ENCODE assay signal across 1 cellular context in the genomic region with DNA sequence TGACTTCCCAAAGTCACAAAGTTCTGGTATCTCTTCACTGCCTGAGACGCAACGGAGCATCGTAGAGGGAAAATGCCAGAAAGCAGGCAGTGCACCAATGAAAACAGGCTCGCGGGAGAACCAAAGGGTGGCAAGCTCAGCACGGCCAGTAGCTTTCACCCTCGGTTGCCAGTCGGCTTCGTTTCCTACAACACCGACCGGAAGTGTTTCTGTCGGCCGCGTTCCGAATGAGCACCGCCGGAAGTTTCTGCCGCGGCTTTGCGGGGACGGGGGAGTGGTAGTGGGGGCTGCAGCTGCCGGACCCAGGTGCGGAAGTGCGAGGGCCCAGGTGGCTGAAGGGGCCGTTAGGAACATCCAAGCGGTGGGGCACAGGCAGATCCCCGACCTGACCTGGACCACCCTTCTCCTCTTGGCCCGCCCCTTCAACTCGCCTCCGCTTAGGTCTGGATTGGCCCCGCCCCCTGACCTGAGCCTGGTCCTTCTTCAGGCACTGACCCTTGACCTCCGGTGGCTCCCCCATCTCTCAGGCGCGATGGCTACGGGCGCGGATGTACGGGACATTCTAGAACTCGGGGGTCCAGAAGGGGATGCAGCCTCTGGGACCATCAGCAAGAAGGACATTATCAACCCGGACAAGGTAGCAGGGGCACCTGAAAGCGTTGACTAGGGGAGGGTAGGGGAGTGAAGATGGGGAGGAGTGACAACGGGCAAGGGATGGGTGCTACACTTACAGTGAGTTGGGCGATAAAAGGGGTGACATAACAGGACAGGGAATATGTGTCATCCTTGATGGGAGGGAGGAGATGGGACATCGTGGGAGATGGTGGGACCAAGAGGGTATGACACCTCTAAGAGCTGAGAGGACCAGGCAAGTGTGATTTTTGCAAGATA.
TF ChIP-seq lines count a peak whose summit lies in the region.

A gene with protein sequence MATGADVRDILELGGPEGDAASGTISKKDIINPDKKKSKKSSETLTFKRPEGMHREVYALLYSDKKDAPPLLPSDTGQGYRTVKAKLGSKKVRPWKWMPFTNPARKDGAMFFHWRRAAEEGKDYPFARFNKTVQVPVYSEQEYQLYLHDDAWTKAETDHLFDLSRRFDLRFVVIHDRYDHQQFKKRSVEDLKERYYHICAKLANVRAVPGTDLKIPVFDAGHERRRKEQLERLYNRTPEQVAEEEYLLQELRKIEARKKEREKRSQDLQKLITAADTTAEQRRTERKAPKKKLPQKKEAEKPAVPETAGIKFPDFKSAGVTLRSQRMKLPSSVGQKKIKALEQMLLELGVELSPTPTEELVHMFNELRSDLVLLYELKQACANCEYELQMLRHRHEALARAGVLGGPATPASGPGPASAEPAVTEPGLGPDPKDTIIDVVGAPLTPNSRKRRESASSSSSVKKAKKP (plus strand): TSS at position 250 of the 891 bp plus-strand sequence. CDS start 283 bp downstream, at position 533.

TF ChIP-seq in HepG2, 621 proteins besides CTCF, POLR2A, EP300 and RAD21 (continued from another document and continues in another):
- TF ChIP-seq, protein P1, sequence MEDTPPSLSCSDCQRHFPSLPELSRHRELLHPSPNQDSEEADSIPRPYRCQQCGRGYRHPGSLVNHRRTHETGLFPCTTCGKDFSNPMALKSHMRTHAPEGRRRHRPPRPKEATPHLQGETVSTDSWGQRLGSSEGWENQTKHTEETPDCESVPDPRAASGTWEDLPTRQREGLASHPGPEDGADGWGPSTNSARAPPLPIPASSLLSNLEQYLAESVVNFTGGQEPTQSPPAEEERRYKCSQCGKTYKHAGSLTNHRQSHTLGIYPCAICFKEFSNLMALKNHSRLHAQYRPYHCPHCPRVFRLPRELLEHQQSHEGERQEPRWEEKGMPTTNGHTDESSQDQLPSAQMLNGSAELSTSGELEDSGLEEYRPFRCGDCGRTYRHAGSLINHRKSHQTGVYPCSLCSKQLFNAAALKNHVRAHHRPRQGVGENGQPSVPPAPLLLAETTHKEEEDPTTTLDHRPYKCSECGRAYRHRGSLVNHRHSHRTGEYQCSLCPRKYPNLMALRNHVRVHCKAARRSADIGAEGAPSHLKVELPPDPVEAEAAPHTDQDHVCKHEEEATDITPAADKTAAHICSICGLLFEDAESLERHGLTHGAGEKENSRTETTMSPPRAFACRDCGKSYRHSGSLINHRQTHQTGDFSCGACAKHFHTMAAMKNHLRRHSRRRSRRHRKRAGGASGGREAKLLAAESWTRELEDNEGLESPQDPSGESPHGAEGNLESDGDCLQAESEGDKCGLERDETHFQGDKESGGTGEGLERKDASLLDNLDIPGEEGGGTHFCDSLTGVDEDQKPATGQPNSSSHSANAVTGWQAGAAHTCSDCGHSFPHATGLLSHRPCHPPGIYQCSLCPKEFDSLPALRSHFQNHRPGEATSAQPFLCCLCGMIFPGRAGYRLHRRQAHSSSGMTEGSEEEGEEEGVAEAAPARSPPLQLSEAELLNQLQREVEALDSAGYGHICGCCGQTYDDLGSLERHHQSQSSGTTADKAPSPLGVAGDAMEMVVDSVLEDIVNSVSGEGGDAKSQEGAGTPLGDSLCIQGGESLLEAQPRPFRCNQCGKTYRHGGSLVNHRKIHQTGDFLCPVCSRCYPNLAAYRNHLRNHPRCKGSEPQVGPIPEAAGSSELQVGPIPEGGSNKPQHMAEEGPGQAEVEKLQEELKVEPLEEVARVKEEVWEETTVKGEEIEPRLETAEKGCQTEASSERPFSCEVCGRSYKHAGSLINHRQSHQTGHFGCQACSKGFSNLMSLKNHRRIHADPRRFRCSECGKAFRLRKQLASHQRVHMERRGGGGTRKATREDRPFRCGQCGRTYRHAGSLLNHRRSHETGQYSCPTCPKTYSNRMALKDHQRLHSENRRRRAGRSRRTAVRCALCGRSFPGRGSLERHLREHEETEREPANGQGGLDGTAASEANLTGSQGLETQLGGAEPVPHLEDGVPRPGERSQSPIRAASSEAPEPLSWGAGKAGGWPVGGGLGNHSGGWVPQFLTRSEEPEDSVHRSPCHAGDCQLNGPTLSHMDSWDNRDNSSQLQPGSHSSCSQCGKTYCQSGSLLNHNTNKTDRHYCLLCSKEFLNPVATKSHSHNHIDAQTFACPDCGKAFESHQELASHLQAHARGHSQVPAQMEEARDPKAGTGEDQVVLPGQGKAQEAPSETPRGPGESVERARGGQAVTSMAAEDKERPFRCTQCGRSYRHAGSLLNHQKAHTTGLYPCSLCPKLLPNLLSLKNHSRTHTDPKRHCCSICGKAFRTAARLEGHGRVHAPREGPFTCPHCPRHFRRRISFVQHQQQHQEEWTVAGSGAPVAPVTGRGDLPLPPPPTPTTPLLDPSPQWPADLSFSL (CRISPR knock-in tag; IDR thresholded peaks at IDR 0.05), result 0 out of 2 replicates have a peak, but pooled peaks have one; percentile 46
- peak; percentile 86; the same call in 1 of the 2 replicates for TF ChIP-seq PRMT3 (CRISPR knock-in tag; IDR thresholded peaks at IDR 0.05; ENCODE audit: borderline replicate concordance, low read depth)
- TF ChIP-seq ZNF788 (CRISPR knock-in tag; IDR thresholded peaks at IDR 0.05; ENCODE audit: borderline replicate concordance), result peak; percentile 82; the same call in 1 of the 2 replicates
- no peak for TF ChIP-seq ATRX (CRISPR knock-in tag; IDR thresholded peaks at IDR 0.05; ENCODE audit: borderline replicate concordance)
- no peak for TF ChIP-seq PAF1 (CRISPR knock-in tag; IDR thresholded peaks at IDR 0.05)
- peak; percentile 90 for TF ChIP-seq ZKSCAN8 (CRISPR knock-in tag; IDR thresholded peaks at IDR 0.05; ENCODE audit: borderline replicate concordance)
- 0 out of 2 replicates have a peak, but pooled peaks have one; percentile 48 for TF ChIP-seq AHR (CRISPR knock-in tag; IDR thresholded peaks at IDR 0.05)
- TF ChIP-seq RFXANK (CRISPR knock-in tag; IDR thresholded peaks at IDR 0.05), result 0 out of 2 replicates have a peak, but pooled peaks have one; percentile 53
- TF ChIP-seq ZNF816 (CRISPR knock-in tag; IDR thresholded peaks at IDR 0.05; ENCODE audit: borderline replicate concordance), result no peak
- no peak for TF ChIP-seq ZNF253 (CRISPR knock-in tag; IDR thresholded peaks at IDR 0.05; ENCODE audit: borderline replicate concordance)
- TF ChIP-seq NFE2 (CRISPR knock-in tag; IDR thresholded peaks at IDR 0.05), result no peak
- TF ChIP-seq, protein P2, sequence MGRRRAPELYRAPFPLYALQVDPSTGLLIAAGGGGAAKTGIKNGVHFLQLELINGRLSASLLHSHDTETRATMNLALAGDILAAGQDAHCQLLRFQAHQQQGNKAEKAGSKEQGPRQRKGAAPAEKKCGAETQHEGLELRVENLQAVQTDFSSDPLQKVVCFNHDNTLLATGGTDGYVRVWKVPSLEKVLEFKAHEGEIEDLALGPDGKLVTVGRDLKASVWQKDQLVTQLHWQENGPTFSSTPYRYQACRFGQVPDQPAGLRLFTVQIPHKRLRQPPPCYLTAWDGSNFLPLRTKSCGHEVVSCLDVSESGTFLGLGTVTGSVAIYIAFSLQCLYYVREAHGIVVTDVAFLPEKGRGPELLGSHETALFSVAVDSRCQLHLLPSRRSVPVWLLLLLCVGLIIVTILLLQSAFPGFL (CRISPR knock-in tag; IDR thresholded peaks at IDR 0.05), result no peak
- TF ChIP-seq, protein P3, sequence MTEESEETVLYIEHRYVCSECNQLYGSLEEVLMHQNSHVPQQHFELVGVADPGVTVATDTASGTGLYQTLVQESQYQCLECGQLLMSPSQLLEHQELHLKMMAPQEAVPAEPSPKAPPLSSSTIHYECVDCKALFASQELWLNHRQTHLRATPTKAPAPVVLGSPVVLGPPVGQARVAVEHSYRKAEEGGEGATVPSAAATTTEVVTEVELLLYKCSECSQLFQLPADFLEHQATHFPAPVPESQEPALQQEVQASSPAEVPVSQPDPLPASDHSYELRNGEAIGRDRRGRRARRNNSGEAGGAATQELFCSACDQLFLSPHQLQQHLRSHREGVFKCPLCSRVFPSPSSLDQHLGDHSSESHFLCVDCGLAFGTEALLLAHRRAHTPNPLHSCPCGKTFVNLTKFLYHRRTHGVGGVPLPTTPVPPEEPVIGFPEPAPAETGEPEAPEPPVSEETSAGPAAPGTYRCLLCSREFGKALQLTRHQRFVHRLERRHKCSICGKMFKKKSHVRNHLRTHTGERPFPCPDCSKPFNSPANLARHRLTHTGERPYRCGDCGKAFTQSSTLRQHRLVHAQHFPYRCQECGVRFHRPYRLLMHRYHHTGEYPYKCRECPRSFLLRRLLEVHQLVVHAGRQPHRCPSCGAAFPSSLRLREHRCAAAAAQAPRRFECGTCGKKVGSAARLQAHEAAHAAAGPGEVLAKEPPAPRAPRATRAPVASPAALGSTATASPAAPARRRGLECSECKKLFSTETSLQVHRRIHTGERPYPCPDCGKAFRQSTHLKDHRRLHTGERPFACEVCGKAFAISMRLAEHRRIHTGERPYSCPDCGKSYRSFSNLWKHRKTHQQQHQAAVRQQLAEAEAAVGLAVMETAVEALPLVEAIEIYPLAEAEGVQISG (CRISPR knock-in tag; IDR thresholded peaks at IDR 0.05), result peak; percentile 95
- peak; percentile 54; the same call in 1 of the 2 replicates for TF ChIP-seq ZNF678 (CRISPR knock-in tag; IDR thresholded peaks at IDR 0.05)
- TF ChIP-seq, protein P4, sequence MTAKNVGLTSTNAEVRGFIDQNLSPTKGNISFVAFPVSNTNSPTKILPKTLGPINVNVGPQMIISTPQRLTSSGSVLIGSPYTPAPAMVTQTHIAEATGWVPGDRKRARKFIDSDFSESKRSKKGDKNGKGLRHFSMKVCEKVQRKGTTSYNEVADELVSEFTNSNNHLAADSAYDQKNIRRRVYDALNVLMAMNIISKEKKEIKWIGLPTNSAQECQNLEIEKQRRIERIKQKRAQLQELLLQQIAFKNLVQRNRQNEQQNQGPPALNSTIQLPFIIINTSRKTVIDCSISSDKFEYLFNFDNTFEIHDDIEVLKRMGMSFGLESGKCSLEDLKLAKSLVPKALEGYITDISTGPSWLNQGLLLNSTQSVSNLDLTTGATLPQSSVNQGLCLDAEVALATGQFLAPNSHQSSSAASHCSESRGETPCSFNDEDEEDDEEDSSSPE (CRISPR knock-in tag; IDR thresholded peaks at IDR 0.05), result peak; percentile 66
- TF ChIP-seq KLF12 (CRISPR knock-in tag; IDR thresholded peaks at IDR 0.05; ENCODE audit: borderline replicate concordance), result peak; percentile 72; the same call in 1 of the 2 replicates
- TF ChIP-seq ZEB1 (IDR thresholded peaks at IDR 0.05; ENCODE audit: insufficient replicate concordance, low read depth), result peak; percentile 75
- TF ChIP-seq CENPX (CRISPR knock-in tag; IDR thresholded peaks at IDR 0.05), result no peak
- peak; percentile 65; the same call in 1 of the 2 replicates for TF ChIP-seq ETV5 (CRISPR knock-in tag; IDR thresholded peaks at IDR 0.05; ENCODE audit: borderline replicate concordance)
- no peak for TF ChIP-seq ZNF543 (CRISPR knock-in tag; IDR thresholded peaks at IDR 0.05)
- peak; percentile 63; the same call in 1 of the 2 replicates for TF ChIP-seq GATA4 (IDR thresholded peaks at IDR 0.05; ENCODE audit: borderline replicate concordance, low read depth)
- TF ChIP-seq ZBTB20 (CRISPR knock-in tag; IDR thresholded peaks at IDR 0.05; ENCODE audit: borderline replicate concordance, low read depth), result 0 out of 2 replicates have a peak, but pooled peaks have one; percentile 21
- peak; percentile 80; the same call in 1 of the 2 replicates for TF ChIP-seq SATB2 (CRISPR knock-in tag; IDR thresholded peaks at IDR 0.05)
- TF ChIP-seq ISL2 (CRISPR knock-in tag; IDR thresholded peaks at IDR 0.05), result peak; percentile 80; the same call in 1 of the 2 replicates
- TF ChIP-seq MYC (CRISPR knock-in tag; IDR thresholded peaks at IDR 0.05; ENCODE audit: borderline replicate concordance), result peak; percentile 58; the same call in 1 of the 2 replicates
- TF ChIP-seq, protein P5, sequence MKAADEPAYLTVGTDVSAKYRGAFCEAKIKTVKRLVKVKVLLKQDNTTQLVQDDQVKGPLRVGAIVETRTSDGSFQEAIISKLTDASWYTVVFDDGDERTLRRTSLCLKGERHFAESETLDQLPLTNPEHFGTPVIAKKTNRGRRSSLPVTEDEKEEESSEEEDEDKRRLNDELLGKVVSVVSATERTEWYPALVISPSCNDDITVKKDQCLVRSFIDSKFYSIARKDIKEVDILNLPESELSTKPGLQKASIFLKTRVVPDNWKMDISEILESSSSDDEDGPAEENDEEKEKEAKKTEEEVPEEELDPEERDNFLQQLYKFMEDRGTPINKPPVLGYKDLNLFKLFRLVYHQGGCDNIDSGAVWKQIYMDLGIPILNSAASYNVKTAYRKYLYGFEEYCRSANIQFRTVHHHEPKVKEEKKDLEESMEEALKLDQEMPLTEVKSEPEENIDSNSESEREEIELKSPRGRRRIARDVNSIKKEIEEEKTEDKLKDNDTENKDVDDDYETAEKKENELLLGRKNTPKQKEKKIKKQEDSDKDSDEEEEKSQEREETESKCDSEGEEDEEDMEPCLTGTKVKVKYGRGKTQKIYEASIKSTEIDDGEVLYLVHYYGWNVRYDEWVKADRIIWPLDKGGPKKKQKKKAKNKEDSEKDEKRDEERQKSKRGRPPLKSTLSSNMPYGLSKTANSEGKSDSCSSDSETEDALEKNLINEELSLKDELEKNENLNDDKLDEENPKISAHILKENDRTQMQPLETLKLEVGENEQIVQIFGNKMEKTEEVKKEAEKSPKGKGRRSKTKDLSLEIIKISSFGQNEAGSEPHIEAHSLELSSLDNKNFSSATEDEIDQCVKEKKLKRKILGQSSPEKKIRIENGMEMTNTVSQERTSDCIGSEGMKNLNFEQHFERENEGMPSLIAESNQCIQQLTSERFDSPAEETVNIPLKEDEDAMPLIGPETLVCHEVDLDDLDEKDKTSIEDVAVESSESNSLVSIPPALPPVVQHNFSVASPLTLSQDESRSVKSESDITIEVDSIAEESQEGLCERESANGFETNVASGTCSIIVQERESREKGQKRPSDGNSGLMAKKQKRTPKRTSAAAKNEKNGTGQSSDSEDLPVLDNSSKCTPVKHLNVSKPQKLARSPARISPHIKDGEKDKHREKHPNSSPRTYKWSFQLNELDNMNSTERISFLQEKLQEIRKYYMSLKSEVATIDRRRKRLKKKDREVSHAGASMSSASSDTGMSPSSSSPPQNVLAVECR (CRISPR knock-in tag; IDR thresholded peaks at IDR 0.05; ENCODE audit: borderline replicate concordance), result peak; percentile 87
- peak; percentile 95; the same call in 1 of the 2 replicates for TF ChIP-seq TSC22D2 (CRISPR knock-in tag; IDR thresholded peaks at IDR 0.05; ENCODE audit: borderline replicate concordance)
- TF ChIP-seq ZFP62 (CRISPR knock-in tag; IDR thresholded peaks at IDR 0.05), result no peak
- no peak for TF ChIP-seq NFE2L2 (IDR thresholded peaks at IDR 0.05; ENCODE audit: low read length)
- TF ChIP-seq, protein P6, sequence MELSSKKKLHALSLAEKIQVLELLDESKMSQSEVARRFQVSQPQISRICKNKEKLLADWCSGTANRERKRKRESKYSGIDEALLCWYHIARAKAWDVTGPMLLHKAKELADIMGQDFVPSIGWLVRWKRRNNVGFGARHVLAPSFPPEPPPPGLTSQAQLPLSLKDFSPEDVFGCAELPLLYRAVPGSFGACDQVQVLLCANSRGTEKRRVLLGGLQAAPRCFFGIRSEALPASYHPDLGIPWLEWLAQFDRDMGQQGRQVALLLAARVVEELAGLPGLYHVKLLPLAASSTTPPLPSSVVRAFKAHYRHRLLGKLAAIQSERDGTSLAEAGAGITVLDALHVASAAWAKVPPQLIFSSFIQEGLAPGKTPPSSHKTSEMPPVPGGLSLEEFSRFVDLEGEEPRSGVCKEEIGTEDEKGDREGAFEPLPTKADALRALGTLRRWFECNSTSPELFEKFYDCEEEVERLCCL (CRISPR knock-in tag; IDR thresholded peaks at IDR 0.05; ENCODE audit: borderline replicate concordance), result no peak
- TF ChIP-seq TCF12 (IDR thresholded peaks at IDR 0.05), result no peak
- TF ChIP-seq TCF12 (CRISPR knock-in tag; IDR thresholded peaks at IDR 0.05), result 0 out of 2 replicates have a peak, but pooled peaks have one; percentile 31
- TF ChIP-seq ZSCAN9 (CRISPR knock-in tag; IDR thresholded peaks at IDR 0.05; ENCODE audit: borderline replicate concordance), result peak; percentile 81
- no peak for TF ChIP-seq JUNB (CRISPR knock-in tag; IDR thresholded peaks at IDR 0.05; ENCODE audit: borderline replicate concordance)
- no peak for TF ChIP-seq ZNF20 (CRISPR knock-in tag; IDR thresholded peaks at IDR 0.05)
- TF ChIP-seq MED1 (CRISPR knock-in tag; IDR thresholded peaks at IDR 0.05), result peak; percentile 73
- TF ChIP-seq ZSCAN21 (CRISPR knock-in tag; IDR thresholded peaks at IDR 0.05; ENCODE audit: borderline replicate concordance), result no peak
- 0 out of 2 replicates have a peak, but pooled peaks have one; percentile 38 for TF ChIP-seq ZNF44 (CRISPR knock-in tag; IDR thresholded peaks at IDR 0.05)
